In the genomic region with DNA sequence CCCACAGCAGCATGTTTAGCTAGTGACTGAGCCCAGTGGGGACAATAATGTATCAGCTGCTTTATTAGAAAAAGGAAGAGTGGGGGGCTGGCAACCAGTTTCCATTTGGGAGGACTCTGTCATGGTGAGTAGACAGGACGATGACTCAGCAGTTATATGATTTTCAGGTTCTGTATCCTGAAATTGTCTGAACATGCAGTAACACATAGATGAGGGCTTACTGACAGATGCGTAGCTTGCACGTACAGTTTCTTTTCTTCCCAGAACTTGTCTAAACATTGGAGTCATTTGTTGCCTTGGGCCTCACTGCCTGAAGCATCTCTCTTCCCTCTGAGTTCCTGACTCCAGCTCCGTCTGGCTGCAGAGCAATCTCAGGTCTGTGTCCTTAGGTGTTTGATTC, we compare ENCODE assay signal across 13 cellular contexts.
DNase-seq lines count a peak whose midpoint lies in the region; ATAC-seq, FAIRE-seq and TF ChIP-seq lines count a peak whose summit lies in the region.
"Had no signal": no experiment of that assay in that cellular context is flagged by ENCODE, and none has a peak within 500 bp of the region (broad histone marks: within the 10 kb centered on the region; RNA-seq: fewer than 3 reads in every experiment).

No MANE protein-coding gene starts in this region.

- H3K27me3 ChIP-seq in astrocyte (ENCODE audit: insufficient read depth, low read length) (no peaks in the 10 kb centered on the region), hepatocyte (no peaks in the 10 kb centered on the region), suprapubic skin (no peaks in the 10 kb centered on the region)

- intact Hi-C loops in activated CD4-positive, alpha-beta T cell treated with anti-CD3 and anti-CD28 coated beads for 36 hours (cut with DNase I, micrococcal nuclease) = loop anchor here in 1 of 2 experiments (10.0 kb wide), 1 partner anchor 697 kb away; no protein-coding TSS in a partner anchor

- H3K27me3 Mint-ChIP-seq in astrocyte (ENCODE audit: low read depth, unreplicated experiment) = no peaks in the 10 kb centered on the region
- no peaks in the 10 kb centered on the region for H3K27me3 Mint-ChIP-seq in activated CD4-positive, alpha-beta T cell treated with anti-CD3 and anti-CD28 coated beads for 36 hours
- H3K27me3 Mint-ChIP-seq: activated B cell treated with CpG ODN at 0.5 μM for 24 hours; activated naive CD8-positive, alpha-beta T cell had no signal

- H3K4me2 ChIP-seq in astrocyte (ENCODE audit: low read length) (peak overlapping the region; percentile 73), hepatocyte (peak overlapping the region; percentile 69)

- FAIRE-seq in astrocyte (lab: Jason Lieb, UNC) = peak; percentile 55

- POLR2A ChIA-PET in activated CD4-positive, alpha-beta T cell treated with anti-CD3 and anti-CD28 coated beads for 36 hours (lab: Charles Lee) = interaction anchor here (0.5 kb wide), 1 partner anchor 143 kb away, joined by 4 read pairs; no protein-coding TSS in a partner anchor

- H4K20me1 ChIP-seq in astrocyte (ENCODE audit: insufficient read depth, low read length) (no peaks in the 10 kb centered on the region), hepatocyte (ENCODE audit: insufficient read depth, poor library complexity, severe bottlenecking) (no peaks in the 10 kb centered on the region)

- no peak for ATAC-seq in activated CD4-positive, alpha-beta T cell treated with anti-CD3 and anti-CD28 coated beads for 36 hours
- no peak for ATAC-seq in GM21723 (IDR thresholded peaks at IDR 0.05; ENCODE audit: unreplicated experiment)
- ATAC-seq: natural killer cell had no signal

- peaks cover 1% of the 10 kb centered on the region for H3K36me3 Mint-ChIP-seq in astrocyte (ENCODE audit: low read depth, unreplicated experiment)
- H3K36me3 Mint-ChIP-seq in activated CD4-positive, alpha-beta T cell treated with anti-CD3 and anti-CD28 coated beads for 36 hours (ENCODE audit: low read depth) = no peaks in the 10 kb centered on the region
- H3K36me3 Mint-ChIP-seq: activated naive CD8-positive, alpha-beta T cell; natural killer cell had no signal

- H3K9me3 ChIP-seq in astrocyte (ENCODE audit: insufficient read depth, low read depth, low read length) = no peaks in the 10 kb centered on the region
- no peaks in the 10 kb centered on the region for H3K9me3 ChIP-seq in hepatocyte (ENCODE audit: low read depth)
- no peaks in the 10 kb centered on the region for H3K9me3 ChIP-seq in suprapubic skin

- H3K79me2 ChIP-seq in astrocyte (ENCODE audit: insufficient read depth, low read length) (no peaks in the 10 kb centered on the region), hepatocyte (no peaks in the 10 kb centered on the region)

- DNase-seq in HT1080 (ENCODE audit: low read depth) (peak; percentile 39), astrocyte (ENCODE audit: low read depth) (no peak), hepatocyte (ENCODE audit: low spot score) (peak; percentile 8), suprapubic skin (ENCODE audit: low spot score in 2 of 2) (no peak), dedifferentiated amniotic fluid mesenchymal stem cell (ENCODE audit: extremely low spot score) (no peak), NCI-H526 treated with DMSO at 0.1 percent for 48 hours (lab: John Stamatoyannopoulos, UW) (no peak)
- DNase-seq in activated CD4-positive, alpha-beta T cell treated with anti-CD3 and anti-CD28 coated beads for 36 hours = no peak
- DNase-seq: activated B cell treated with CpG ODN at 0.5 μM for 24 hours, natural killer cell, NCI-H510A treated with DMSO at 0.1 percent for 48 hours had no signal

- peaks cover 7% of the 10 kb centered on the region for H3K4me1 ChIP-seq in astrocyte (ENCODE audit: insufficient read depth, low read length)
- H3K4me1 ChIP-seq in hepatocyte (ENCODE audit: insufficient read depth) = peaks cover 4% of the 10 kb centered on the region
- H3K4me1 ChIP-seq in suprapubic skin = no peaks in the 10 kb centered on the region

- peaks cover 4% of the 10 kb centered on the region for H3K9me3 Mint-ChIP-seq in astrocyte (ENCODE audit: unreplicated experiment)
- no peaks in the 10 kb centered on the region for H3K9me3 Mint-ChIP-seq in activated CD4-positive, alpha-beta T cell treated with anti-CD3 and anti-CD28 coated beads for 36 hours (ENCODE audit: low read depth)
- H3K9me3 Mint-ChIP-seq: activated B cell treated with CpG ODN at 0.5 μM for 24 hours had no signal

- H3K9me2 ChIP-seq in hepatocyte (replicated peaks; ENCODE audit: insufficient read depth) = no peaks in the 10 kb centered on the region

- H3K27ac Mint-ChIP-seq in astrocyte (ENCODE audit: unreplicated experiment) = peak overlapping the region; percentile 83
- no peak overlapping the region for H3K27ac Mint-ChIP-seq in activated CD4-positive, alpha-beta T cell treated with anti-CD3 and anti-CD28 coated beads for 36 hours
- H3K27ac Mint-ChIP-seq: activated B cell treated with CpG ODN at 0.5 μM for 24 hours; activated naive CD8-positive, alpha-beta T cell; natural killer cell had no signal

- peak overlapping the region; percentile 10 for H3K4me3 Mint-ChIP-seq in astrocyte (ENCODE audit: unreplicated experiment)
- H3K4me3 Mint-ChIP-seq in activated CD4-positive, alpha-beta T cell treated with anti-CD3 and anti-CD28 coated beads for 36 hours = no peak overlapping the region
- H3K4me3 Mint-ChIP-seq: activated B cell treated with CpG ODN at 0.5 μM for 24 hours; activated naive CD8-positive, alpha-beta T cell; natural killer cell had no signal

- CTCF ChIA-PET in activated CD4-positive, alpha-beta T cell treated with anti-CD3 and anti-CD28 coated beads for 36 hours (lab: Charles Lee) = no interaction called here

- TF ChIP-seq CTCF in astrocyte (IDR thresholded peaks at IDR 0.05; ENCODE audit: insufficient read depth, low read depth, low read length) (no peak), hepatocyte (IDR thresholded peaks at IDR 0.05; ENCODE audit: poor library complexity) (no peak), suprapubic skin (IDR thresholded peaks at IDR 0.05) (no peak)

- H3K27ac ChIP-seq in astrocyte (ENCODE audit: low read depth, low read length) (no peak overlapping the region), hepatocyte (peak overlapping the region; percentile 46), suprapubic skin (no peak overlapping the region)
- H3K27ac ChIP-seq: HL-60 had no signal

- H2AFZ ChIP-seq in astrocyte (ENCODE audit: low read depth, low read length) (peak overlapping the region; percentile 82), hepatocyte (peak overlapping the region; percentile 42)

- peaks cover 12% of the 10 kb centered on the region for H3K4me1 Mint-ChIP-seq in astrocyte (ENCODE audit: low read depth, unreplicated experiment)
- H3K4me1 Mint-ChIP-seq in activated CD4-positive, alpha-beta T cell treated with anti-CD3 and anti-CD28 coated beads for 36 hours = no peaks in the 10 kb centered on the region
- H3K4me1 Mint-ChIP-seq: activated B cell treated with CpG ODN at 0.5 μM for 24 hours had no signal

- TF ChIP-seq EP300 in suprapubic skin (IDR thresholded peaks at IDR 0.05) = no peak

- H3K36me3 ChIP-seq in astrocyte (ENCODE audit: insufficient read depth, low read length) (no peaks in the 10 kb centered on the region), hepatocyte (replicated peaks; ENCODE audit: insufficient read depth, low read depth) (no peaks in the 10 kb centered on the region), suprapubic skin (no peaks in the 10 kb centered on the region)

- TF ChIP-seq POLR2A in suprapubic skin (IDR thresholded peaks at IDR 0.05) = no peak

- 69% methylated on average over 4 of the region's 4 CpGs for WGBS in hepatocyte (ENCODE audit: low lambda C conversion rate, missing lambda C conversion rate)
- WGBS in suprapubic skin = 45% methylated on average over 4 of the region's 4 CpGs

- peak overlapping the region; percentile 28 for H3K4me3 ChIP-seq in astrocyte (ENCODE audit: insufficient read depth, low read depth, low read length)
- H3K4me3 ChIP-seq in hepatocyte = no peak overlapping the region
- peak overlapping the region; percentile 26 for H3K4me3 ChIP-seq in suprapubic skin

- peak overlapping the region; percentile 40 for H3K9ac ChIP-seq in astrocyte (ENCODE audit: low read length)

Comparison
In these comparisons a context has a peak if more than half of its experiments do, and no peak if none do; other contexts are left out.
1. DNase-seq: peak in HT1080 (single experiment) and hepatocyte (single experiment); none in astrocyte (single experiment), suprapubic skin (0 of 2), dedifferentiated amniotic fluid mesenchymal stem cell (single experiment), activated CD4-positive, alpha-beta T cell treated with anti-CD3 and anti-CD28 coated beads for 36 hours (single experiment) and NCI-H526 treated with DMSO at 0.1 percent for 48 hours (single experiment).